In the genomic region with DNA sequence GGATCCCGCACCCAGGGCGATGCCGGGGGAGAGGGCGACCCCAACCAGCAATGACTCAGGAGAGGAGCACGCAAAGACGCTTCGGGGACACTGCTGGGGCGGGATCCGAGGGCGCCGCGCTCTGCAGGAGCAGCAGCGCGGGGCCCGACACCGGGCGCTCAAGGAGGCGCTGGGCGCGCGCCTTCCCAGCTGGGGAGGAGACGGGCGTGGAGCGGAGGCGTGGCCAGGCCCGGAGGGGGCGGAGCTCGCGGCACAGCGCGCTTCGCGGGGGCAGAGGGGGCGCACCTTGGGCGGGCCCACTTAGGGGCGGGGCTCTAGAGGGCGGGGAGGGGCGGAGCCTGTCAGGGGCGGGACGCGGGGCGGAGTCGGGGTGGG, we compare ENCODE assay signal across 8 cellular contexts. TPM values are rescaled to one million over a fixed set of nuclear protein-coding genes. Genes with fewer than 3 reads are reported as not detected.
DNase-seq lines count a peak whose midpoint lies in the region; ATAC-seq and TF ChIP-seq lines count a peak whose summit lies in the region.

No MANE protein-coding gene starts in this region.

- ATAC-seq in DND-41 (ENCODE audit: insufficient read depth, low read depth), result peak; percentile 83
- ATAC-seq in stimulated activated naive CD8-positive, alpha-beta T cell treated with anti-CD3 and anti-CD28 coated beads, Interleukin-15, amount 100 ng/mL, for 72 hours, result peak; percentile 81

- H3K79me2 ChIP-seq in DND-41 (ENCODE audit: insufficient read depth, low read length) (peaks cover 50% of the 10 kb centered on the region), GM23248 (ENCODE audit: insufficient read depth) (peaks cover 50% of the 10 kb centered on the region), Karpas-422 (ENCODE audit: low read length) (peaks cover 50% of the 10 kb centered on the region)

- peaks cover 50% of the 10 kb centered on the region for H4K20me1 ChIP-seq in DND-41 (ENCODE audit: insufficient read depth, low read length)
- no peaks in the 10 kb centered on the region for H4K20me1 ChIP-seq in GM23248 (ENCODE audit: insufficient read depth)
- peaks cover 29% of the 10 kb centered on the region for H4K20me1 ChIP-seq in Karpas-422 (ENCODE audit: insufficient read depth, low read depth, low read length)

- H2AFZ ChIP-seq in DND-41 (ENCODE audit: low read depth, low read length) (peak overlapping the region; percentile 66; the same call in 1 of the 2 replicates), GM23248 (no peak overlapping the region), Karpas-422 (ENCODE audit: low read length) (no peak overlapping the region), neuron (ENCODE audit: low read depth, low read length) (peak overlapping the region; percentile 97)

- in situ Hi-C loops in GM23248 (cut with MboI), result no loop called here

- H3K9me2 ChIP-seq in GM23248 (ENCODE audit: insufficient read depth), result no peaks in the 10 kb centered on the region
- no peaks in the 10 kb centered on the region for H3K9me2 ChIP-seq in Karpas-422 (replicated peaks; ENCODE audit: insufficient read depth, low read length)

- DNase-seq in DND-41 (peak; percentile 93), GM23248 (peak; percentile 95), Karpas-422 (peak; percentile 96), SJSA1 (ENCODE audit: low read depth in 1 of 2, low spot score in 2 of 2) (peak; percentile 68 to 89), foreskin melanocyte (peak; percentile 68)
- peak; percentile 90 for DNase-seq in activated naive CD4-positive, alpha-beta T cell treated with Interleukin-2 at 50 U/mL for 16 hours
- DNase-seq in stimulated activated naive CD8-positive, alpha-beta T cell treated with anti-CD3 and anti-CD28 coated beads, Interleukin-15, amount 100 ng/mL, for 72 hours, result peak; percentile 90 to 91

- peak overlapping the region in 1 of 2 donors; percentile 76 for H3K27ac Mint-ChIP-seq in stimulated activated naive CD8-positive, alpha-beta T cell treated with anti-CD3 and anti-CD28 coated beads, Interleukin-15, amount 100 ng/mL, for 72 hours

- H3K4me3 ChIP-seq in DND-41 (ENCODE audit: low read depth in 1 of 2, low read length in 2 of 2), result peak overlapping the region; percentile 44 to 89
- peak overlapping the region; percentile 82 for H3K4me3 ChIP-seq in GM23248
- H3K4me3 ChIP-seq in Karpas-422 (ENCODE audit: low read length), result peak overlapping the region; percentile 75
- peak overlapping the region; percentile 91 for H3K4me3 ChIP-seq in SJSA1
- peak overlapping the region; percentile 67 for H3K4me3 ChIP-seq in neuron (ENCODE audit: low read length)

- H3K4me1 Mint-ChIP-seq in stimulated activated naive CD8-positive, alpha-beta T cell treated with anti-CD3 and anti-CD28 coated beads, Interleukin-15, amount 100 ng/mL, for 72 hours, result peaks cover 30% of the 10 kb centered on the region

- H3K27me3 ChIP-seq in DND-41 (ENCODE audit: insufficient read depth, low read length, poor library complexity) (no peaks in the 10 kb centered on the region), GM23248 (replicated peaks; ENCODE audit: insufficient read depth) (no peaks in the 10 kb centered on the region), Karpas-422 (ENCODE audit: low read length) (no peaks in the 10 kb centered on the region), SJSA1 (replicated peaks) (no peaks in the 10 kb centered on the region), neuron (ENCODE audit: insufficient read depth, low read length) (no peaks in the 10 kb centered on the region)

- H3K9me3 ChIP-seq in DND-41 (ENCODE audit: insufficient read depth, low read length, severe bottlenecking) (peaks cover 8% of the 10 kb centered on the region), GM23248 (ENCODE audit: low read depth) (no peaks in the 10 kb centered on the region), Karpas-422 (ENCODE audit: low read length) (no peaks in the 10 kb centered on the region; the same call in 1 of the 2 replicates), SJSA1 (replicated peaks) (peaks cover 32% of the 10 kb centered on the region), neuron (ENCODE audit: low read length) (peaks cover 8% of the 10 kb centered on the region)

- H3F3A ChIP-seq in GM23248 (ENCODE audit: insufficient read depth), result 0 out of 2 replicates have a peak, but pooled peaks cover 4% of the 10 kb centered on the region

- H3K27ac ChIP-seq in DND-41 (ENCODE audit: low read length) (peak overlapping the region; percentile 87), GM23248 (no peak overlapping the region), Karpas-422 (ENCODE audit: low read length) (no peak overlapping the region), SJSA1 (peak overlapping the region; percentile 100)

- H3K9ac ChIP-seq in DND-41 (ENCODE audit: low read depth, low read length), result peak overlapping the region; percentile 98
- peak overlapping the region; percentile 74 for H3K9ac ChIP-seq in GM23248
- peak overlapping the region; percentile 70 for H3K9ac ChIP-seq in Karpas-422 (ENCODE audit: low read length)

- H3K36me3 ChIP-seq in DND-41 (ENCODE audit: insufficient read depth, low read length) (peaks cover 43% of the 10 kb centered on the region), GM23248 (ENCODE audit: low read depth) (no peaks in the 10 kb centered on the region), Karpas-422 (ENCODE audit: insufficient read depth, low read length) (no peaks in the 10 kb centered on the region), SJSA1 (peaks cover 44% of the 10 kb centered on the region), neuron (ENCODE audit: insufficient read depth, low read length) (peaks cover 11% of the 10 kb centered on the region)

- 3 to 4% methylated on average over 7 to 39 of the region's 43 CpGs for WGBS in GM23248 (ENCODE audit: low coverage in 1 of 2, low lambda C conversion rate in 2 of 2, missing lambda C conversion rate in 2 of 2), 2 experiments

- H3K4me1 ChIP-seq in DND-41 (ENCODE audit: insufficient read depth, low read length), result peaks cover 40% of the 10 kb centered on the region
- peaks cover 16% of the 10 kb centered on the region for H3K4me1 ChIP-seq in GM23248 (ENCODE audit: insufficient read depth)
- H3K4me1 ChIP-seq in Karpas-422 (ENCODE audit: low read length), result peaks cover 25% of the 10 kb centered on the region
- peaks cover 18% of the 10 kb centered on the region for H3K4me1 ChIP-seq in SJSA1 (replicated peaks)
- H3K4me1 ChIP-seq in neuron (ENCODE audit: insufficient read depth, low read length), result peaks cover 7% of the 10 kb centered on the region

- peak overlapping the region; percentile 75 to 80 for H3K4me3 Mint-ChIP-seq in stimulated activated naive CD8-positive, alpha-beta T cell treated with anti-CD3 and anti-CD28 coated beads, Interleukin-15, amount 100 ng/mL, for 72 hours

- H3K4me2 ChIP-seq in DND-41 (ENCODE audit: insufficient read depth, low read length) (peak overlapping the region; percentile 98), GM23248 (ENCODE audit: unreplicated experiment) (peak overlapping the region; percentile 84), Karpas-422 (ENCODE audit: low read depth, low read length, poor library complexity, severe bottlenecking) (peak overlapping the region; percentile 78)

- H3K27me3 Mint-ChIP-seq in stimulated activated naive CD8-positive, alpha-beta T cell treated with anti-CD3 and anti-CD28 coated beads, Interleukin-15, amount 100 ng/mL, for 72 hours, result peaks cover 11% of the 10 kb centered on the region

- H3K9me3 Mint-ChIP-seq in stimulated activated naive CD8-positive, alpha-beta T cell treated with anti-CD3 and anti-CD28 coated beads, Interleukin-15, amount 100 ng/mL, for 72 hours, result peaks cover 10 to 21% of the 10 kb centered on the region in 2 donors

- no peak for TF ChIP-seq CTCF in DND-41 (IDR thresholded peaks at IDR 0.05; ENCODE audit: borderline replicate concordance, extremely low read depth, low read length, poor library complexity, severe bottlenecking)

RNA-seq across cellular contexts. Expression of a gene that starts 0.4 kb away (rescaled TPM):
- 97.3 and 110 TPM in 2 replicates for total RNA-seq in GM23248 (2014; rRNA removed; shearing (Covaris generic))
- 178 TPM in 2 replicates for polyA plus RNA-seq in GM23248 (2016; fragmentation: Nextera tagmentation; extraction: Ambion mirVana)
- total RNA-seq in Karpas-422 (2014; rRNA removed; shearing (Covaris generic); ENCODE audit: low replicate concordance), result 70.3 and 80.3 TPM in 2 replicates
- 137 and 173 TPM in 2 replicates for total RNA-seq in SJSA1 (2014; rRNA removed; shearing (Covaris generic))

RNA-seq across cellular contexts. Expression of a gene that starts 15.9 kb away (rescaled TPM):
- total RNA-seq in GM23248 (2014; rRNA removed; shearing (Covaris generic)), result 39.1 and 48.6 TPM in 2 replicates
- polyA plus RNA-seq in GM23248 (2016; fragmentation: Nextera tagmentation; extraction: Ambion mirVana), result 62.3 and 64.4 TPM in 2 replicates
- total RNA-seq in Karpas-422 (2014; rRNA removed; shearing (Covaris generic); ENCODE audit: low replicate concordance), result 126 and 148 TPM in 2 replicates
- total RNA-seq in SJSA1 (2014; rRNA removed; shearing (Covaris generic)), result 74.7 and 110 TPM in 2 replicates

RNA-seq across cellular contexts. Expression of a gene that starts 56.0 kb away (rescaled TPM):
- 680 and 814 TPM in 2 replicates for total RNA-seq in GM23248 (2014; rRNA removed; shearing (Covaris generic))
- polyA plus RNA-seq in GM23248 (2016; fragmentation: Nextera tagmentation; extraction: Ambion mirVana), result 676 and 703 TPM in 2 replicates
- 37.8 and 44.7 TPM in 2 replicates for total RNA-seq in Karpas-422 (2014; rRNA removed; shearing (Covaris generic); ENCODE audit: low replicate concordance)
- 403 and 590 TPM in 2 replicates for total RNA-seq in SJSA1 (2014; rRNA removed; shearing (Covaris generic))

Comparison
In these comparisons a context has a peak if more than half of its experiments do, and no peak if none do; other contexts are left out.
1. H2AFZ ChIP-seq: peak in DND-41 (single experiment) and neuron (single experiment); none in GM23248 (single experiment) and Karpas-422 (single experiment).
2. H3K27ac ChIP-seq: peak in DND-41 (single experiment) and SJSA1 (single experiment); none in GM23248 (single experiment) and Karpas-422 (single experiment).
3. Peak in every context shown above with its lines, with median percentiles within 50 percentile points of each other: DNase-seq, H3K4me2 ChIP-seq, H3K4me3 ChIP-seq and H3K9ac ChIP-seq.